In the genomic region with DNA sequence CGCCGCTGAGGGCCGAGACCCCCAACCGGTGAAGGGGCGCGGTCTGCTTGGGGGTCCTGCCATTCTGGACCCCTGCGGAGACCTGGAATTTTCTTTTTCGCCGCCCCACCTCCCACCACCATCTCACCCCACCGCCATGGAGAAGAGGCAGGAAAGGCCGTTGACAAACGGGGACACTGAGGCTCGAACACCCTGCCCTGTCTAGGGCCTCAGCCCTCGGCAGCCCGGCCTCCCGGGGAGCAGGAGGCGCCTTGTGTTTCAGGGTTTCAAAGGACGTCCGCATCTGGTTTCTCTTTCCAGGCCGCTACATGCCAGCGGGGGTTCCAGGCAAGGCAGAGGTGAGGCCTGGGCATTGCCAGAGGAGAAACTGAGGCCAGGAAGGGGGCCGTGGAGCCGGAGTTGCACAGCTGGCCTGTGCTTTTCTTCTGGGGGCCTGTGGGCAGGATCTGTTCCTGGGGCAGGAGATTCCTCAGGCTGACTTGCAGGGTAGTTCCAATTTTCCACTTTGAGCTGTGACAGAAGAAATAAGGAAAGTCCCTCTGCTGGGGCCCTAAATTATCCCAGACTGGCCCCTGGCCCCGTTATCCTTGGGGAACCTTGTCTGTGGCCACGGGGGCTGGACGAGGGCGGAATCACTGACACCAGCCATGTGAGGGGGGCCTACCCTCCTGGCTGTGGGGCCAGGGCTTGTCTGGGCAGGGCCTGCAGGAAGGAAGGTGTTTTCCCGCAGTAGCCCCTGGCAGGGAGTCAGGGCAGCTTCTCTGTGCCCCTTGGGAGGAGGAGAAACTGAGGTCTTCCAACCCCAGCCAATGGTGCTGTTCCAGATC, we compare ENCODE assay signal across 1 cellular context.
TF ChIP-seq lines count a peak whose summit lies in the region.

No MANE protein-coding gene starts in this region.

TF ChIP-seq in K562, 482 proteins besides CTCF, POLR2A, EP300 and RAD21 (continued from another document and continues in another):
- TF ChIP-seq PTRF (tag; IDR thresholded peaks at IDR 0.05) (no peak), KDM1A (IDR thresholded peaks at IDR 0.05) (no peak), TAF7 (tag; IDR thresholded peaks at IDR 0.05) (no peak), PRMT5 (CRISPR knock-in tag; IDR thresholded peaks at IDR 0.05) (no peak), ZNF134 (CRISPR knock-in tag; conservative IDR thresholded peaks at IDR 0.05) (no peak), CHD1 (IDR thresholded peaks at IDR 0.05; ENCODE audit: low read length) (peak; percentile 72), HDAC1 (IDR thresholded peaks at IDR 0.05) (0 out of 4 replicates have a peak, but pooled peaks of 1 of the 2 experiments have one; percentile 23), EP400 (IDR thresholded peaks at IDR 0.05) (no peak), ZC3H8 (IDR thresholded peaks at IDR 0.05) (no peak), PURB (CRISPR knock-in tag; IDR thresholded peaks at IDR 0.05; ENCODE audit: low read depth) (no peak), NCOA1 (IDR thresholded peaks at IDR 0.05; ENCODE audit: low read depth) (no peak), NR2C2 (CRISPR knock-in tag; IDR thresholded peaks at IDR 0.05) (0 out of 2 replicates have a peak, but pooled peaks have one; percentile 42), NR2C2 (tag; IDR thresholded peaks at IDR 0.05) (no peak), ZKSCAN1 (IDR thresholded peaks at IDR 0.05; ENCODE audit: low read depth, low read length) (no peak), POLR2AphosphoS5 (IDR thresholded peaks at IDR 0.05; ENCODE audit: control insufficient read depth, insufficient read depth, low read depth, low read length) (no peak), TRIM24 (IDR thresholded peaks at IDR 0.05) (no peak), ZNF282 (CRISPR knock-in tag; IDR thresholded peaks at IDR 0.05) (no peak), POLR2G (IDR thresholded peaks at IDR 0.05; ENCODE audit: low read depth, low read length) (no peak), SMC3 (conservative IDR thresholded peaks at IDR 0.05; ENCODE audit: insufficient read depth, low read depth, low read length) (no peak), ZNF696 (CRISPR knock-in tag; conservative IDR thresholded peaks at IDR 0.05) (no peak)
- TF ChIP-seq, protein P1, sequence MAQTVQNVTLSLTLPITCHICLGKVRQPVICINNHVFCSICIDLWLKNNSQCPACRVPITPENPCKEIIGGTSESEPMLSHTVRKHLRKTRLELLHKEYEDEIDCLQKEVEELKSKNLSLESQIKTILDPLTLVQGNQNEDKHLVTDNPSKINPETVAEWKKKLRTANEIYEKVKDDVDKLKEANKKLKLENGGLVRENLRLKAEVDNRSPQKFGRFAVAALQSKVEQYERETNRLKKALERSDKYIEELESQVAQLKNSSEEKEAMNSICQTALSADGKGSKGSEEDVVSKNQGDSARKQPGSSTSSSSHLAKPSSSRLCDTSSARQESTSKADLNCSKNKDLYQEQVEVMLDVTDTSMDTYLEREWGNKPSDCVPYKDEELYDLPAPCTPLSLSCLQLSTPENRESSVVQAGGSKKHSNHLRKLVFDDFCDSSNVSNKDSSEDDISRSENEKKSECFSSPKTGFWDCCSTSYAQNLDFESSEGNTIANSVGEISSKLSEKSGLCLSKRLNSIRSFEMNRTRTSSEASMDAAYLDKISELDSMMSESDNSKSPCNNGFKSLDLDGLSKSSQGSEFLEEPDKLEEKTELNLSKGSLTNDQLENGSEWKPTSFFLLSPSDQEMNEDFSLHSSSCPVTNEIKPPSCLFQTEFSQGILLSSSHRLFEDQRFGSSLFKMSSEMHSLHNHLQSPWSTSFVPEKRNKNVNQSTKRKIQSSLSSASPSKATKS (CRISPR knock-in tag; IDR thresholded peaks at IDR 0.05) = no peak
- TF ChIP-seq, protein P2, sequence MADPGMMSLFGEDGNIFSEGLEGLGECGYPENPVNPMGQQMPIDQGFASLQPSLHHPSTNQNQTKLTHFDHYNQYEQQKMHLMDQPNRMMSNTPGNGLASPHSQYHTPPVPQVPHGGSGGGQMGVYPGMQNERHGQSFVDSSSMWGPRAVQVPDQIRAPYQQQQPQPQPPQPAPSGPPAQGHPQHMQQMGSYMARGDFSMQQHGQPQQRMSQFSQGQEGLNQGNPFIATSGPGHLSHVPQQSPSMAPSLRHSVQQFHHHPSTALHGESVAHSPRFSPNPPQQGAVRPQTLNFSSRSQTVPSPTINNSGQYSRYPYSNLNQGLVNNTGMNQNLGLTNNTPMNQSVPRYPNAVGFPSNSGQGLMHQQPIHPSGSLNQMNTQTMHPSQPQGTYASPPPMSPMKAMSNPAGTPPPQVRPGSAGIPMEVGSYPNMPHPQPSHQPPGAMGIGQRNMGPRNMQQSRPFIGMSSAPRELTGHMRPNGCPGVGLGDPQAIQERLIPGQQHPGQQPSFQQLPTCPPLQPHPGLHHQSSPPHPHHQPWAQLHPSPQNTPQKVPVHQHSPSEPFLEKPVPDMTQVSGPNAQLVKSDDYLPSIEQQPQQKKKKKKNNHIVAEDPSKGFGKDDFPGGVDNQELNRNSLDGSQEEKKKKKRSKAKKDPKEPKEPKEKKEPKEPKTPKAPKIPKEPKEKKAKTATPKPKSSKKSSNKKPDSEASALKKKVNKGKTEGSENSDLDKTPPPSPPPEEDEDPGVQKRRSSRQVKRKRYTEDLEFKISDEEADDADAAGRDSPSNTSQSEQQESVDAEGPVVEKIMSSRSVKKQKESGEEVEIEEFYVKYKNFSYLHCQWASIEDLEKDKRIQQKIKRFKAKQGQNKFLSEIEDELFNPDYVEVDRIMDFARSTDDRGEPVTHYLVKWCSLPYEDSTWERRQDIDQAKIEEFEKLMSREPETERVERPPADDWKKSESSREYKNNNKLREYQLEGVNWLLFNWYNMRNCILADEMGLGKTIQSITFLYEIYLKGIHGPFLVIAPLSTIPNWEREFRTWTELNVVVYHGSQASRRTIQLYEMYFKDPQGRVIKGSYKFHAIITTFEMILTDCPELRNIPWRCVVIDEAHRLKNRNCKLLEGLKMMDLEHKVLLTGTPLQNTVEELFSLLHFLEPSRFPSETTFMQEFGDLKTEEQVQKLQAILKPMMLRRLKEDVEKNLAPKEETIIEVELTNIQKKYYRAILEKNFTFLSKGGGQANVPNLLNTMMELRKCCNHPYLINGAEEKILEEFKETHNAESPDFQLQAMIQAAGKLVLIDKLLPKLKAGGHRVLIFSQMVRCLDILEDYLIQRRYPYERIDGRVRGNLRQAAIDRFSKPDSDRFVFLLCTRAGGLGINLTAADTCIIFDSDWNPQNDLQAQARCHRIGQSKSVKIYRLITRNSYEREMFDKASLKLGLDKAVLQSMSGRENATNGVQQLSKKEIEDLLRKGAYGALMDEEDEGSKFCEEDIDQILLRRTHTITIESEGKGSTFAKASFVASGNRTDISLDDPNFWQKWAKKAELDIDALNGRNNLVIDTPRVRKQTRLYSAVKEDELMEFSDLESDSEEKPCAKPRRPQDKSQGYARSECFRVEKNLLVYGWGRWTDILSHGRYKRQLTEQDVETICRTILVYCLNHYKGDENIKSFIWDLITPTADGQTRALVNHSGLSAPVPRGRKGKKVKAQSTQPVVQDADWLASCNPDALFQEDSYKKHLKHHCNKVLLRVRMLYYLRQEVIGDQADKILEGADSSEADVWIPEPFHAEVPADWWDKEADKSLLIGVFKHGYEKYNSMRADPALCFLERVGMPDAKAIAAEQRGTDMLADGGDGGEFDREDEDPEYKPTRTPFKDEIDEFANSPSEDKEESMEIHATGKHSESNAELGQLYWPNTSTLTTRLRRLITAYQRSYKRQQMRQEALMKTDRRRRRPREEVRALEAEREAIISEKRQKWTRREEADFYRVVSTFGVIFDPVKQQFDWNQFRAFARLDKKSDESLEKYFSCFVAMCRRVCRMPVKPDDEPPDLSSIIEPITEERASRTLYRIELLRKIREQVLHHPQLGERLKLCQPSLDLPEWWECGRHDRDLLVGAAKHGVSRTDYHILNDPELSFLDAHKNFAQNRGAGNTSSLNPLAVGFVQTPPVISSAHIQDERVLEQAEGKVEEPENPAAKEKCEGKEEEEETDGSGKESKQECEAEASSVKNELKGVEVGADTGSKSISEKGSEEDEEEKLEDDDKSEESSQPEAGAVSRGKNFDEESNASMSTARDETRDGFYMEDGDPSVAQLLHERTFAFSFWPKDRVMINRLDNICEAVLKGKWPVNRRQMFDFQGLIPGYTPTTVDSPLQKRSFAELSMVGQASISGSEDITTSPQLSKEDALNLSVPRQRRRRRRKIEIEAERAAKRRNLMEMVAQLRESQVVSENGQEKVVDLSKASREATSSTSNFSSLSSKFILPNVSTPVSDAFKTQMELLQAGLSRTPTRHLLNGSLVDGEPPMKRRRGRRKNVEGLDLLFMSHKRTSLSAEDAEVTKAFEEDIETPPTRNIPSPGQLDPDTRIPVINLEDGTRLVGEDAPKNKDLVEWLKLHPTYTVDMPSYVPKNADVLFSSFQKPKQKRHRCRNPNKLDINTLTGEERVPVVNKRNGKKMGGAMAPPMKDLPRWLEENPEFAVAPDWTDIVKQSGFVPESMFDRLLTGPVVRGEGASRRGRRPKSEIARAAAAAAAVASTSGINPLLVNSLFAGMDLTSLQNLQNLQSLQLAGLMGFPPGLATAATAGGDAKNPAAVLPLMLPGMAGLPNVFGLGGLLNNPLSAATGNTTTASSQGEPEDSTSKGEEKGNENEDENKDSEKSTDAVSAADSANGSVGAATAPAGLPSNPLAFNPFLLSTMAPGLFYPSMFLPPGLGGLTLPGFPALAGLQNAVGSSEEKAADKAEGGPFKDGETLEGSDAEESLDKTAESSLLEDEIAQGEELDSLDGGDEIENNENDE (IDR thresholded peaks at IDR 0.05; ENCODE audit: low read depth, low read length) = no peak
- TF ChIP-seq, protein P3, sequence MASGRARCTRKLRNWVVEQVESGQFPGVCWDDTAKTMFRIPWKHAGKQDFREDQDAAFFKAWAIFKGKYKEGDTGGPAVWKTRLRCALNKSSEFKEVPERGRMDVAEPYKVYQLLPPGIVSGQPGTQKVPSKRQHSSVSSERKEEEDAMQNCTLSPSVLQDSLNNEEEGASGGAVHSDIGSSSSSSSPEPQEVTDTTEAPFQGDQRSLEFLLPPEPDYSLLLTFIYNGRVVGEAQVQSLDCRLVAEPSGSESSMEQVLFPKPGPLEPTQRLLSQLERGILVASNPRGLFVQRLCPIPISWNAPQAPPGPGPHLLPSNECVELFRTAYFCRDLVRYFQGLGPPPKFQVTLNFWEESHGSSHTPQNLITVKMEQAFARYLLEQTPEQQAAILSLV (tag; IDR thresholded peaks at IDR 0.05) = no peak
- TF ChIP-seq, protein P4, sequence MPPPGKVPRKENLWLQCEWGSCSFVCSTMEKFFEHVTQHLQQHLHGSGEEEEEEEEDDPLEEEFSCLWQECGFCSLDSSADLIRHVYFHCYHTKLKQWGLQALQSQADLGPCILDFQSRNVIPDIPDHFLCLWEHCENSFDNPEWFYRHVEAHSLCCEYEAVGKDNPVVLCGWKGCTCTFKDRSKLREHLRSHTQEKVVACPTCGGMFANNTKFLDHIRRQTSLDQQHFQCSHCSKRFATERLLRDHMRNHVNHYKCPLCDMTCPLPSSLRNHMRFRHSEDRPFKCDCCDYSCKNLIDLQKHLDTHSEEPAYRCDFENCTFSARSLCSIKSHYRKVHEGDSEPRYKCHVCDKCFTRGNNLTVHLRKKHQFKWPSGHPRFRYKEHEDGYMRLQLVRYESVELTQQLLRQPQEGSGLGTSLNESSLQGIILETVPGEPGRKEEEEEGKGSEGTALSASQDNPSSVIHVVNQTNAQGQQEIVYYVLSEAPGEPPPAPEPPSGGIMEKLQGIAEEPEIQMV (tag; conservative IDR thresholded peaks at IDR 0.05; ENCODE audit: low read depth) = no peak
- TF ChIP-seq, protein P5, sequence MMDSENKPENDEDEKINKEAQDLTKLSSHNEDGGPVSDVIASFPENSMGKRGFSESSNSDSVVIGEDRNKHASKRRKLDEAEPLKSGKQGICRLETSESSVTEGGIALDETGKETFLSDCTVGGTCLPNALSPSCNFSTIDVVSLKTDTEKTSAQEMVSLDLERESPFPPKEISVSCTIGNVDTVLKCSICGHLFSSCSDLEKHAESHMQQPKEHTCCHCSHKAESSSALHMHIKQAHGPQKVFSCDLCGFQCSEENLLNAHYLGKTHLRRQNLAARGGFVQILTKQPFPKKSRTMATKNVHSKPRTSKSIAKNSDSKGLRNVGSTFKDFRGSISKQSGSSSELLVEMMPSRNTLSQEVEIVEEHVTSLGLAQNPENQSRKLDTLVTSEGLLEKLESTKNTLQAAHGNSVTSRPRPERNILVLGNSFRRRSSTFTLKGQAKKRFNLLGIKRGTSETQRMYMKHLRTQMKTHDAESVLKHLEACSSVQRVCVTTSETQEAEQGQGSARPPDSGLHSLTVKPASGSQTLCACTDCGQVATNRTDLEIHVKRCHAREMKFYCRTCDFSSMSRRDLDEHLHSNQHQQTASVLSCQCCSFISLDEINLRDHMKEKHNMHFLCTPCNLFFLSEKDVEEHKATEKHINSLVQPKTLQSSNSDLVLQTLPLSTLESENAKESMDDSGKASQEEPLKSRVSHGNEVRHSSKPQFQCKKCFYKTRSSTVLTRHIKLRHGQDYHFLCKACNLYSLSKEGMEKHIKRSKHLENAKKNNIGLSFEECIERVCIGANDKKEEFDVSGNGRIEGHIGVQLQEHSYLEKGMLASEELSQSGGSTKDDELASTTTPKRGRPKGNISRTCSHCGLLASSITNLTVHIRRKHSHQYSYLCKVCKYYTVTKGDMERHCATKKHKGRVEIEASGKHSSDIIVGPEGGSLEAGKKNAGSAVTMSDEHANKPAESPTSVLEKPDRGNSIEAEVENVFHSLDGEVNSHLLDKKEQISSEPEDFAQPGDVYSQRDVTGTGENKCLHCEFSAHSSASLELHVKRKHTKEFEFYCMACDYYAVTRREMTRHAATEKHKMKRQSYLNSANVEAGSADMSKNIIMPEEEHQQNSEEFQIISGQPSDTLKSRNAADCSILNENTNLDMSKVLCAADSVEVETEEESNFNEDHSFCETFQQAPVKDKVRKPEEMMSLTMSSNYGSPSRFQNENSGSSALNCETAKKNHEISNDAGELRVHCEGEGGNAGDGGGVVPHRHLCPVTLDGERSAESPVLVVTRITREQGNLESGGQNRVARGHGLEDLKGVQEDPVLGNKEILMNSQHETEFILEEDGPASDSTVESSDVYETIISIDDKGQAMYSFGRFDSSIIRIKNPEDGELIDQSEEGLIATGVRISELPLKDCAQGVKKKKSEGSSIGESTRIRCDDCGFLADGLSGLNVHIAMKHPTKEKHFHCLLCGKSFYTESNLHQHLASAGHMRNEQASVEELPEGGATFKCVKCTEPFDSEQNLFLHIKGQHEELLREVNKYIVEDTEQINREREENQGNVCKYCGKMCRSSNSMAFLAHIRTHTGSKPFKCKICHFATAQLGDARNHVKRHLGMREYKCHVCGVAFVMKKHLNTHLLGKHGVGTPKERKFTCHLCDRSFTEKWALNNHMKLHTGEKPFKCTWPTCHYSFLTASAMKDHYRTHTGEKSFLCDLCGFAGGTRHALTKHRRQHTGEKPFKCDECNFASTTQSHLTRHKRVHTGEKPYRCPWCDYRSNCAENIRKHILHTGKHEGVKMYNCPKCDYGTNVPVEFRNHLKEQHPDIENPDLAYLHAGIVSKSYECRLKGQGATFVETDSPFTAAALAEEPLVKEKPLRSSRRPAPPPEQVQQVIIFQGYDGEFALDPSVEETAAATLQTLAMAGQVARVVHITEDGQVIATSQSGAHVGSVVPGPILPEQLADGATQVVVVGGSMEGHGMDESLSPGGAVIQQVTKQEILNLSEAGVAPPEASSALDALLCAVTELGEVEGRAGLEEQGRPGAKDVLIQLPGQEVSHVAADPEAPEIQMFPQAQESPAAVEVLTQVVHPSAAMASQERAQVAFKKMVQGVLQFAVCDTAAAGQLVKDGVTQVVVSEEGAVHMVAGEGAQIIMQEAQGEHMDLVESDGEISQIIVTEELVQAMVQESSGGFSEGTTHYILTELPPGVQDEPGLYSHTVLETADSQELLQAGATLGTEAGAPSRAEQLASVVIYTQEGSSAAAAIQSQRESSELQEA (IDR thresholded peaks at IDR 0.05; ENCODE audit: low read depth) = no peak
- TF ChIP-seq, protein P6, sequence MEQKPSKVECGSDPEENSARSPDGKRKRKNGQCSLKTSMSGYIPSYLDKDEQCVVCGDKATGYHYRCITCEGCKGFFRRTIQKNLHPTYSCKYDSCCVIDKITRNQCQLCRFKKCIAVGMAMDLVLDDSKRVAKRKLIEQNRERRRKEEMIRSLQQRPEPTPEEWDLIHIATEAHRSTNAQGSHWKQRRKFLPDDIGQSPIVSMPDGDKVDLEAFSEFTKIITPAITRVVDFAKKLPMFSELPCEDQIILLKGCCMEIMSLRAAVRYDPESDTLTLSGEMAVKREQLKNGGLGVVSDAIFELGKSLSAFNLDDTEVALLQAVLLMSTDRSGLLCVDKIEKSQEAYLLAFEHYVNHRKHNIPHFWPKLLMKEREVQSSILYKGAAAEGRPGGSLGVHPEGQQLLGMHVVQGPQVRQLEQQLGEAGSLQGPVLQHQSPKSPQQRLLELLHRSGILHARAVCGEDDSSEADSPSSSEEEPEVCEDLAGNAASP (IDR thresholded peaks at IDR 0.05) = no peak
